ENCODE assay signal across 20 cellular contexts in the genomic region with DNA sequence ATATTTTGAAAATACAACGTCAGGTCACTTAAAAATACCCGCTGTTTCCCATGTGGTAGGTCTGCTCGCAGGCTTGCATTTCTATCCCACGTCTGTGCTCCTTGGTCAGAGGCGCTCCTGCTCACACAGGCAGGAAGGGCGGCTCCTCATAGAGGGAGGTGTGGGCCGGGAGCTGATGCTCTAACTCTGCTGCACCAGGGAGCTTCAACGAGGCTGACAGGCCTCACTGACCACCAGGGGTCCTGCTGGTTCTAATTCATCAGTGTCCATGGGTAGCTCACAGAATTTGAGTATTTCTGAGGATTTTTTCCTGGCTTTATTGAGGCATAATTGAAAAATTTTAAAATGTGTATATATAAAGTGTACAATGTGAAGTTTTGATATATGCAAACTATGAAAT.
DNase-seq lines count a peak whose midpoint lies in the region; ATAC-seq and TF ChIP-seq lines count a peak whose summit lies in the region.
"Had no signal": no experiment of that assay in that cellular context is flagged by ENCODE, and none has a peak within 500 bp of the region (broad histone marks: within the 10 kb centered on the region; RNA-seq: fewer than 3 reads in every experiment).

No MANE protein-coding gene starts in this region.

- no peak overlapping the region for H3K4me3 Mint-ChIP-seq in GM23338
- H3K4me3 Mint-ChIP-seq in osteocyte (ENCODE audit: unreplicated experiment), result no peak overlapping the region
- H3K4me3 Mint-ChIP-seq: activated CD4-positive, alpha-beta T cell treated with anti-CD3 and anti-CD28 coated beads, Interleukin-2, amount 10 ng/mL, durations not matched to agents 24 days and 14 days; activated T-cell treated with anti-CD3 and anti-CD28 coated beads, Interleukin-2, amount 50 U/mL, for 4 hours; CD8-positive, alpha-beta memory T cell; stimulated activated naive CD8-positive, alpha-beta T cell treated with anti-CD3 and anti-CD28 coated beads, Interleukin-15, amount 100 ng/mL, for 72 hours; T-helper 17 cell had no signal

- no peaks in the 10 kb centered on the region for H4K20me1 ChIP-seq in GM23338 (replicated peaks; ENCODE audit: insufficient read depth)

- no peak overlapping the region for H3K27ac ChIP-seq in GM23338 (ENCODE audit: low read depth)
- H3K27ac ChIP-seq: RWPE1, vagina had no signal

- no peaks in the 10 kb centered on the region for H3K79me2 ChIP-seq in GM23338 (replicated peaks; ENCODE audit: insufficient read depth)

- no peaks in the 10 kb centered on the region; the same call in 1 of the 2 replicates for H3F3A ChIP-seq in GM23338 (replicated peaks; ENCODE audit: low read depth)

- H3K4me2 ChIP-seq in GM23338, result no peak overlapping the region

- peak; percentile 96 for ATAC-seq in GM23338
- ATAC-seq in GM18511 (IDR thresholded peaks at IDR 0.05; ENCODE audit: unreplicated experiment), result no peak
- no peak for ATAC-seq in HG03460 (IDR thresholded peaks at IDR 0.05; ENCODE audit: unreplicated experiment)
- ATAC-seq: activated T-cell treated with anti-CD3 and anti-CD28 coated beads, Interleukin-2, amount 50 U/mL, for 4 hours; stimulated activated naive CD8-positive, alpha-beta T cell treated with anti-CD3 and anti-CD28 coated beads, Interleukin-15, amount 100 ng/mL, for 72 hours; T-helper 17 cell had no signal

- H3K36me3 Mint-ChIP-seq in GM23338 (ENCODE audit: low read depth) (no peaks in the 10 kb centered on the region), osteocyte (ENCODE audit: unreplicated experiment) (no peaks in the 10 kb centered on the region)
- H3K36me3 Mint-ChIP-seq: CD8-positive, alpha-beta memory T cell had no signal

- TF ChIP-seq CTCF in GM23338 (conservative IDR thresholded peaks at IDR 0.05; ENCODE audit: low read depth in 2 of 2) (peak; percentile 61 to 67), osteocyte (IDR thresholded peaks at IDR 0.05) (peak; percentile 30)

- peak; percentile 81 for DNase-seq in GM23338 (ENCODE audit: low spot score)
- peak; percentile 39 for DNase-seq in NCI-H146 treated with DMSO at 0.1 percent for 48 hours (lab: John Stamatoyannopoulos, UW; ENCODE audit: unreplicated experiment)
- peak; percentile 27 to 54 for DNase-seq in dermis microvascular lymphatic vessel endothelial cell (ENCODE audit: low read depth in 2 of 2)
- no peak for DNase-seq in osteocyte (ENCODE audit: extremely low spot score, unreplicated experiment)
- DNase-seq in NCI-H1092 (lab: John Stamatoyannopoulos, UW), result no peak
- DNase-seq: activated CD4-positive, alpha-beta T cell treated with anti-CD3 and anti-CD28 coated beads, Interleukin-2, amount 10 ng/mL, durations not matched to agents 24 days and 14 days; activated T-cell treated with anti-CD3 and anti-CD28 coated beads, Interleukin-2, amount 50 U/mL, for 4 hours; CD8-positive, alpha-beta memory T cell; kidney; MG63; NCI-H2107; NCI-H82; nucleus accumbens; stimulated activated CD4-positive, alpha-beta T cell treated with anti-CD3 and anti-CD28 coated beads, Interleukin-12 subunit alpha, Interleukin-12 subunit beta, amount 100 ng/mL, for 4 hours; stimulated activated naive CD8-positive, alpha-beta T cell treated with anti-CD3 and anti-CD28 coated beads, Interleukin-15, amount 100 ng/mL, for 72 hours; T-helper 17 cell had no signal

- H2AFZ ChIP-seq in GM23338, result no peak overlapping the region; the same call in 1 of the 2 replicates

- H3K27me3 ChIP-seq in GM23338 (ENCODE audit: insufficient read depth), result no peaks in the 10 kb centered on the region
- H3K27me3 ChIP-seq: vagina had no signal

- no peak overlapping the region for H3K27ac Mint-ChIP-seq in GM23338
- H3K27ac Mint-ChIP-seq in osteocyte (ENCODE audit: unreplicated experiment), result no peak overlapping the region
- H3K27ac Mint-ChIP-seq: activated CD4-positive, alpha-beta T cell treated with anti-CD3 and anti-CD28 coated beads, Interleukin-2, amount 10 ng/mL, durations not matched to agents 24 days and 14 days; CD8-positive, alpha-beta memory T cell; stimulated activated naive CD8-positive, alpha-beta T cell treated with anti-CD3 and anti-CD28 coated beads, Interleukin-15, amount 100 ng/mL, for 72 hours; T-helper 17 cell had no signal

- H3K9me3 Mint-ChIP-seq in GM23338 (no peaks in the 10 kb centered on the region), osteocyte (ENCODE audit: unreplicated experiment) (no peaks in the 10 kb centered on the region)
- H3K9me3 Mint-ChIP-seq: activated CD4-positive, alpha-beta T cell treated with anti-CD3 and anti-CD28 coated beads, Interleukin-2, amount 10 ng/mL, durations not matched to agents 24 days and 14 days; activated T-cell treated with anti-CD3 and anti-CD28 coated beads, Interleukin-2, amount 50 U/mL, for 4 hours; CD8-positive, alpha-beta memory T cell; stimulated activated naive CD8-positive, alpha-beta T cell treated with anti-CD3 and anti-CD28 coated beads, Interleukin-15, amount 100 ng/mL, for 72 hours had no signal

- H3K4me1 Mint-ChIP-seq in GM23338 (peaks cover 18% of the 10 kb centered on the region), osteocyte (ENCODE audit: unreplicated experiment) (no peaks in the 10 kb centered on the region)
- H3K4me1 Mint-ChIP-seq: activated CD4-positive, alpha-beta T cell treated with anti-CD3 and anti-CD28 coated beads, Interleukin-2, amount 10 ng/mL, durations not matched to agents 24 days and 14 days; CD8-positive, alpha-beta memory T cell; stimulated activated naive CD8-positive, alpha-beta T cell treated with anti-CD3 and anti-CD28 coated beads, Interleukin-15, amount 100 ng/mL, for 72 hours had no signal

- peaks cover 7% of the 10 kb centered on the region for H3K27me3 Mint-ChIP-seq in GM23338 (ENCODE audit: insufficient read depth, low read depth, poor library complexity)
- H3K27me3 Mint-ChIP-seq in osteocyte (ENCODE audit: unreplicated experiment), result peaks cover 26% of the 10 kb centered on the region

- peaks cover 8% of the 10 kb centered on the region; the same call in 1 of the 2 replicates for H3K4me1 ChIP-seq in GM23338 (ENCODE audit: insufficient read depth)

- no peaks in the 10 kb centered on the region for H3K36me3 ChIP-seq in GM23338 (ENCODE audit: insufficient read depth)
- H3K36me3 ChIP-seq: MG63, vagina had no signal

- no peaks in the 10 kb centered on the region for H3K9me2 ChIP-seq in GM23338 (ENCODE audit: insufficient read depth)

- H3K4me3 ChIP-seq in GM23338, result no peak overlapping the region
- H3K4me3 ChIP-seq: MG63, vagina had no signal

TF ChIP-seq in GM23338, 12 proteins besides CTCF, POLR2A, EP300 and RAD21:
- TF ChIP-seq EZH2 (IDR thresholded peaks at IDR 0.05; ENCODE audit: low read depth, unreplicated experiment), result no peak
- TF ChIP-seq, protein P1, sequence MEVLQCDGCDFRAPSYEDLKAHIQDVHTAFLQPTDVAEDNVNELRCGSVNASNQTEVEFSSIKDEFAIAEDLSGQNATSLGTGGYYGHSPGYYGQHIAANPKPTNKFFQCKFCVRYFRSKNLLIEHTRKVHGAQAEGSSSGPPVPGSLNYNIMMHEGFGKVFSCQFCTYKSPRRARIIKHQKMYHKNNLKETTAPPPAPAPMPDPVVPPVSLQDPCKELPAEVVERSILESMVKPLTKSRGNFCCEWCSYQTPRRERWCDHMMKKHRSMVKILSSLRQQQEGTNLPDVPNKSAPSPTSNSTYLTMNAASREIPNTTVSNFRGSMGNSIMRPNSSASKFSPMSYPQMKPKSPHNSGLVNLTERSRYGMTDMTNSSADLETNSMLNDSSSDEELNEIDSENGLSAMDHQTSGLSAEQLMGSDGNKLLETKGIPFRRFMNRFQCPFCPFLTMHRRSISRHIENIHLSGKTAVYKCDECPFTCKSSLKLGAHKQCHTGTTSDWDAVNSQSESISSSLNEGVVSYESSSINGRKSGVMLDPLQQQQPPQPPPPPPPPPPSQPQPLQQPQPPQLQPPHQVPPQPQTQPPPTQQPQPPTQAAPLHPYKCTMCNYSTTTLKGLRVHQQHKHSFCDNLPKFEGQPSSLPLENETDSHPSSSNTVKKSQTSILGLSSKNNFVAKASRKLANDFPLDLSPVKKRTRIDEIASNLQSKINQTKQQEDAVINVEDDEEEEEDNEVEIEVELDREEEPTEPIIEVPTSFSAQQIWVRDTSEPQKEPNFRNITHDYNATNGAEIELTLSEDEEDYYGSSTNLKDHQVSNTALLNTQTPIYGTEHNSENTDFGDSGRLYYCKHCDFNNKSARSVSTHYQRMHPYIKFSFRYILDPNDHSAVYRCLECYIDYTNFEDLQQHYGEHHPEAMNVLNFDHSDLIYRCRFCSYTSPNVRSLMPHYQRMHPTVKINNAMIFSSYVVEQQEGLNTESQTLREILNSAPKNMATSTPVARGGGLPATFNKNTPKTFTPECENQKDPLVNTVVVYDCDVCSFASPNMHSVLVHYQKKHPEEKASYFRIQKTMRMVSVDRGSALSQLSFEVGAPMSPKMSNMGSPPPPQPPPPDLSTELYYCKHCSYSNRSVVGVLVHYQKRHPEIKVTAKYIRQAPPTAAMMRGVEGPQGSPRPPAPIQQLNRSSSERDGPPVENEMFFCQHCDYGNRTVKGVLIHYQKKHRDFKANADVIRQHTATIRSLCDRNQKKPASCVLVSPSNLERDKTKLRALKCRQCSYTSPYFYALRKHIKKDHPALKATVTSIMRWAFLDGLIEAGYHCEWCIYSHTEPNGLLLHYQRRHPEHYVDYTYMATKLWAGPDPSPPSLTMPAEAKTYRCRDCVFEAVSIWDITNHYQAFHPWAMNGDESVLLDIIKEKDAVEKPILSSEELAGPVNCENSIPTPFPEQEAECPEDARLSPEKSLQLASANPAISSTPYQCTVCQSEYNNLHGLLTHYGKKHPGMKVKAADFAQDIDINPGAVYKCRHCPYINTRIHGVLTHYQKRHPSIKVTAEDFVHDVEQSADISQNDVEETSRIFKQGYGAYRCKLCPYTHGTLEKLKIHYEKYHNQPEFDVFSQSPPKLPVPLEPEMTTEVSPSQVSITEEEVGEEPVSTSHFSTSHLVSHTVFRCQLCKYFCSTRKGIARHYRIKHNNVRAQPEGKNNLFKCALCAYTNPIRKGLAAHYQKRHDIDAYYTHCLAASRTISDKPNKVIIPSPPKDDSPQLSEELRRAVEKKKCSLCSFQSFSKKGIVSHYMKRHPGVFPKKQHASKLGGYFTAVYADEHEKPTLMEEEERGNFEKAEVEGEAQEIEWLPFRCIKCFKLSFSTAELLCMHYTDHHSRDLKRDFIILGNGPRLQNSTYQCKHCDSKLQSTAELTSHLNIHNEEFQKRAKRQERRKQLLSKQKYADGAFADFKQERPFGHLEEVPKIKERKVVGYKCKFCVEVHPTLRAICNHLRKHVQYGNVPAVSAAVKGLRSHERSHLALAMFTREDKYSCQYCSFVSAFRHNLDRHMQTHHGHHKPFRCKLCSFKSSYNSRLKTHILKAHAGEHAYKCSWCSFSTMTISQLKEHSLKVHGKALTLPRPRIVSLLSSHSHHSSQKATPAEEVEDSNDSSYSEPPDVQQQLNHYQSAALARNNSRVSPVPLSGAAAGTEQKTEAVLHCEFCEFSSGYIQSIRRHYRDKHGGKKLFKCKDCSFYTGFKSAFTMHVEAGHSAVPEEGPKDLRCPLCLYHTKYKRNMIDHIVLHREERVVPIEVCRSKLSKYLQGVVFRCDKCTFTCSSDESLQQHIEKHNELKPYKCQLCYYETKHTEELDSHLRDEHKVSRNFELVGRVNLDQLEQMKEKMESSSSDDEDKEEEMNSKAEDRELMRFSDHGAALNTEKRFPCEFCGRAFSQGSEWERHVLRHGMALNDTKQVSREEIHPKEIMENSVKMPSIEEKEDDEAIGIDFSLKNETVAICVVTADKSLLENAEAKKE (CRISPR knock-in tag; IDR thresholded peaks at IDR 0.05), result 0 out of 2 replicates have a peak, but pooled peaks have one; percentile 5

Comparison
In these comparisons a context has a peak if more than half of its experiments do, and no peak if none do; other contexts are left out.
1. DNase-seq: peak in GM23338 (single experiment), NCI-H146 treated with DMSO at 0.1 percent for 48 hours (single experiment) and dermis microvascular lymphatic vessel endothelial cell (2 of 2); none in osteocyte (single experiment) and NCI-H1092 (single experiment).